In genomic region chr10:58462863-58463507, GRCh38 we compare ENCODE assay signal across 10 cellular contexts. TPM values are rescaled to one million over a fixed set of nuclear protein-coding genes. Genes with fewer than 3 reads are reported as not detected.
"Had no signal": no experiment of that assay in that cellular context is flagged by ENCODE, and none has a peak within 500 bp of the region (broad histone marks: within the 10 kb centered on the region; RNA-seq: fewer than 3 reads in every experiment).

No MANE protein-coding gene starts in this region.

- DNase-seq: GM23248, GOT3, H7, KBM-7 had no signal

- H3K4me2 ChIP-seq: KMS-11 had no signal

- FAIRE-seq: HepG2 had no signal

- H3K4me3 ChIP-seq: GM23248, HAP-1 had no signal

- H3K4me1 ChIP-seq: HAP-1 had no signal

- ATAC-seq: HCT116, HepG2 had no signal

- H3K36me3 ChIP-seq: HAP-1 had no signal

- H3K9me3 ChIP-seq: HAP-1 had no signal

- H3K27ac ChIP-seq: GM23248, KMS-11 had no signal

RNA-seq across cellular contexts. Expression of gene BICC1, which starts 49.7 kb away (rescaled TPM):
- total RNA-seq: HT-29 had no signal
- polyA plus RNA-seq: IgD-negative memory B cell had no signal
